Comparison of ENCODE assay signal across 8 cellular contexts in the genomic region with DNA sequence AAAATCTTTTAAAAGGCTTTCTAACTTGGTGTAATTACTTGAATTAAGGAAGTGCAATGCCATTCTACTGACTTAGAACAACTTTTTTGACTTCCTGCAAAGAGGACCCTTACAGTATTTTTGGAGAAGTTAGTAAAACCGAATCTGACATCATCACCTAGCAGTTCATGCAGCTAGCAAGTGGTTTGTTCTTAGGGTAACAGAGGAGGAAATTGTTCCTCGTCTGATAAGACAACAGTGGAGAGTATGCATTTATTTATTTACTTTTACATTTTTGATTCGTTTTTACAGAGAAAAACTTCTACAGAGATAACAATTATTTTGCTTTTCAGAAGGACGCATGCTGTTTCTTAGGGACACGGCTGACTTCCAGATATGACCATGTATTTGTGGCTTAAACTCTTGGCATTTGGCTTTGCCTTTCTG. TPM values are rescaled to one million over a fixed set of nuclear protein-coding genes. Genes with fewer than 3 reads are reported as not detected.
A peak's percentile ranks its signal among the peaks of the same experiment; 100 is the strongest.
DNase-seq lines count a peak whose midpoint lies in the region; ATAC-seq and TF ChIP-seq lines count a peak whose summit lies in the region.

A gene with protein sequence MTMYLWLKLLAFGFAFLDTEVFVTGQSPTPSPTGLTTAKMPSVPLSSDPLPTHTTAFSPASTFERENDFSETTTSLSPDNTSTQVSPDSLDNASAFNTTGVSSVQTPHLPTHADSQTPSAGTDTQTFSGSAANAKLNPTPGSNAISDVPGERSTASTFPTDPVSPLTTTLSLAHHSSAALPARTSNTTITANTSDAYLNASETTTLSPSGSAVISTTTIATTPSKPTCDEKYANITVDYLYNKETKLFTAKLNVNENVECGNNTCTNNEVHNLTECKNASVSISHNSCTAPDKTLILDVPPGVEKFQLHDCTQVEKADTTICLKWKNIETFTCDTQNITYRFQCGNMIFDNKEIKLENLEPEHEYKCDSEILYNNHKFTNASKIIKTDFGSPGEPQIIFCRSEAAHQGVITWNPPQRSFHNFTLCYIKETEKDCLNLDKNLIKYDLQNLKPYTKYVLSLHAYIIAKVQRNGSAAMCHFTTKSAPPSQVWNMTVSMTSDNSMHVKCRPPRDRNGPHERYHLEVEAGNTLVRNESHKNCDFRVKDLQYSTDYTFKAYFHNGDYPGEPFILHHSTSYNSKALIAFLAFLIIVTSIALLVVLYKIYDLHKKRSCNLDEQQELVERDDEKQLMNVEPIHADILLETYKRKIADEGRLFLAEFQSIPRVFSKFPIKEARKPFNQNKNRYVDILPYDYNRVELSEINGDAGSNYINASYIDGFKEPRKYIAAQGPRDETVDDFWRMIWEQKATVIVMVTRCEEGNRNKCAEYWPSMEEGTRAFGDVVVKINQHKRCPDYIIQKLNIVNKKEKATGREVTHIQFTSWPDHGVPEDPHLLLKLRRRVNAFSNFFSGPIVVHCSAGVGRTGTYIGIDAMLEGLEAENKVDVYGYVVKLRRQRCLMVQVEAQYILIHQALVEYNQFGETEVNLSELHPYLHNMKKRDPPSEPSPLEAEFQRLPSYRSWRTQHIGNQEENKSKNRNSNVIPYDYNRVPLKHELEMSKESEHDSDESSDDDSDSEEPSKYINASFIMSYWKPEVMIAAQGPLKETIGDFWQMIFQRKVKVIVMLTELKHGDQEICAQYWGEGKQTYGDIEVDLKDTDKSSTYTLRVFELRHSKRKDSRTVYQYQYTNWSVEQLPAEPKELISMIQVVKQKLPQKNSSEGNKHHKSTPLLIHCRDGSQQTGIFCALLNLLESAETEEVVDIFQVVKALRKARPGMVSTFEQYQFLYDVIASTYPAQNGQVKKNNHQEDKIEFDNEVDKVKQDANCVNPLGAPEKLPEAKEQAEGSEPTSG (N-terminal part only) (plus strand): TSS at position 147 of the 426 bp plus-strand sequence. CDS start 229 bp downstream, at position 376.

- H3K4me2 ChIP-seq in parathyroid adenoma (ENCODE audit: low read length), result no peak within 1 kb of the TSS

- H3K36me3 ChIP-seq in parathyroid adenoma (ENCODE audit: control insufficient read depth, insufficient read depth, low read length), result no peaks in the 10 kb centered on the region

- H3K4me3 ChIP-seq in GM08714 (ENCODE audit: low read length) (peak within 1 kb of the TSS; percentile 72; the same call in 1 of the 2 replicates), parathyroid adenoma (ENCODE audit: low read depth, low read length) (no peak within 1 kb of the TSS)

- H3K9ac ChIP-seq in parathyroid adenoma, result no peak within 1 kb of the TSS

- peak; percentile 70 for ATAC-seq in GM21360 (IDR thresholded peaks at IDR 0.05; ENCODE audit: unreplicated experiment)
- ATAC-seq in HG03558 (IDR thresholded peaks at IDR 0.05; ENCODE audit: extremely low read depth, unreplicated experiment), result peak; percentile 73

- no peaks in the 10 kb centered on the region for H3K4me1 ChIP-seq in parathyroid adenoma

- no peaks in the 10 kb centered on the region for H3K79me2 ChIP-seq in parathyroid adenoma

- no peaks in the 10 kb centered on the region for H3K27me3 ChIP-seq in parathyroid adenoma (ENCODE audit: control insufficient read depth, insufficient read depth, low read length)

- WGBS in adipose tissue, 3 donors, result 33 to 59% (median 35%) methylated on average over 5 of the region's 5 CpGs

- no peak within 1 kb of the TSS for H2AFZ ChIP-seq in parathyroid adenoma

- no peaks in the 10 kb centered on the region for H3K9me3 ChIP-seq in parathyroid adenoma (ENCODE audit: control insufficient read depth, low read length)

- no peak within 1 kb of the TSS for H3K27ac ChIP-seq in adipose tissue (ENCODE audit: low read depth, low read length)
- H3K27ac ChIP-seq in parathyroid adenoma, result peak within 1 kb of the TSS; percentile 24

- no peak for TF ChIP-seq CTCF in parathyroid adenoma (IDR thresholded peaks at IDR 0.05)

- DNase-seq in amygdala (lab: John Stamatoyannopoulos, UW) (no peak), HT-29 (ENCODE audit: low spot score) (no peak), amniotic stem cell (lab: John Stamatoyannopoulos, UW) (no peak)

RNA-seq across cellular contexts. Expression of the gene that starts here (rescaled TPM):
- polyA plus RNA-seq in adipose tissue, result 10 to 100 TPM in 2 of 3 donors, 1 to 10 TPM in 1; 3.8 to 23.8 (median 12.6) TPM
- not detected in 2 replicates for total RNA-seq in HT-29 (2014; rRNA removed; shearing (Covaris generic))
